In genomic region chr14:84064296-84064695, GRCh38 we compare ENCODE assay signal across 27 cellular contexts.
"Had no signal": no experiment of that assay in that cellular context is flagged by ENCODE, and none has a peak within 500 bp of the region (broad histone marks: within the 10 kb centered on the region; RNA-seq: fewer than 3 reads in every experiment).

No MANE protein-coding gene starts in this region.

- H3K4me3 ChIP-seq: ascending aorta, PC-9 had no signal

- H3K4me1 ChIP-seq: ascending aorta had no signal

- ATAC-seq: activated CD8-positive, alpha-beta T cell treated with anti-CD3 and anti-CD28 coated beads for 36 hours; activated T-cell treated with anti-CD3 and anti-CD28 coated beads, Interleukin-2, amount 50 U/mL, for 72 hours; Right ventricle myocardium inferior had no signal

- H3K4me3 Mint-ChIP-seq: activated CD4-positive, alpha-beta T cell treated with anti-CD3 and anti-CD28 coated beads, Interleukin-2, amount 10 ng/mL, durations not matched to agents 24 days and 14 days; activated CD8-positive, alpha-beta T cell treated with anti-CD3 and anti-CD28 coated beads for 36 hours; activated naive CD4-positive, alpha-beta T cell treated with anti-CD3 and anti-CD28 coated beads, Interleukin-2, amount 50 U/mL, for 24 hours; activated naive CD8-positive, alpha-beta T cell treated with anti-CD3 and anti-CD28 coated beads, Interleukin-2, amount 10 ng/mL, durations not matched to agents 7 days and 5 days; activated T-cell treated with anti-CD3 and anti-CD28 coated beads, Interleukin-2, amount 50 U/mL, for 72 hours; T-helper 1 cell treated with Interleukin-12 subunit alpha and Interleukin-12 subunit beta and Interleukin-4 antibody, amounts not matched to agents 30 μg/mL and 1 μg/mL, for 36 hours; T-helper 2 cell treated with Interferon-gamma antibody and Interleukin-4, amounts not matched to agents 5 μg/mL and 100 μg/mL, for 36 hours had no signal

- H3K27ac ChIP-seq: ascending aorta, KMS-11, PC-9, RWPE1 had no signal

- H3K27me3 ChIP-seq: ascending aorta had no signal

- H3K4me1 Mint-ChIP-seq: activated CD4-positive, alpha-beta T cell treated with anti-CD3 and anti-CD28 coated beads, Interleukin-2, amount 10 ng/mL, durations not matched to agents 24 days and 14 days; activated naive CD4-positive, alpha-beta T cell treated with anti-CD3 and anti-CD28 coated beads, Interleukin-2, amount 50 U/mL, for 24 hours; activated naive CD8-positive, alpha-beta T cell treated with anti-CD3 and anti-CD28 coated beads, Interleukin-2, amount 10 ng/mL, durations not matched to agents 7 days and 5 days had no signal

- H3K36me3 ChIP-seq: ascending aorta had no signal

- H3K9me3 Mint-ChIP-seq: T-helper 1 cell treated with Interleukin-12 subunit alpha and Interleukin-12 subunit beta and Interleukin-4 antibody, amounts not matched to agents 30 μg/mL and 1 μg/mL, for 36 hours had no signal

- DNase-seq: activated CD4-positive, alpha-beta T cell treated with anti-CD3 and anti-CD28 coated beads, Interleukin-2, amount 10 ng/mL, durations not matched to agents 24 days and 14 days; activated CD4-positive, alpha-beta T cell treated with anti-CD3 and anti-CD28 coated beads, Interleukin-2, amount 50 U/mL, for 4 hours; activated CD8-positive, alpha-beta T cell treated with anti-CD3 and anti-CD28 coated beads for 36 hours; activated gamma-delta T cell; activated naive CD4-positive, alpha-beta T cell treated with Interleukin-2 at 50 U/mL for 16 hours; activated naive CD8-positive, alpha-beta T cell treated with anti-CD3 and anti-CD28 coated beads, Interleukin-2, amount 10 ng/mL, durations not matched to agents 7 days and 5 days; activated T-cell treated with anti-CD3 and anti-CD28 coated beads, Interleukin-2, amount 50 U/mL, for 1 hour; activated T-cell treated with anti-CD3 and anti-CD28 coated beads, Interleukin-2, amount 50 U/mL, for 72 hours; amygdala; MM.1S; MV-4-11; NCI-H1092; NCI-H1436 treated with DMSO at 0.1 percent for 48 hours; NCI-H1694 treated with DMSO at 0.1 percent for 48 hours; NCI-H2029; NCI-H345; NCI-H524 treated with DMSO at 0.1 percent for 48 hours; PC-9; SIG-M5 had no signal

- H3K9me3 ChIP-seq: ascending aorta had no signal

- H3K27ac Mint-ChIP-seq: activated CD4-positive, alpha-beta T cell treated with anti-CD3 and anti-CD28 coated beads, Interleukin-2, amount 10 ng/mL, durations not matched to agents 24 days and 14 days; activated CD8-positive, alpha-beta T cell treated with anti-CD3 and anti-CD28 coated beads for 36 hours; activated naive CD4-positive, alpha-beta T cell treated with anti-CD3 and anti-CD28 coated beads, Interleukin-2, amount 50 U/mL, for 24 hours; activated naive CD8-positive, alpha-beta T cell treated with anti-CD3 and anti-CD28 coated beads, Interleukin-2, amount 10 ng/mL, durations not matched to agents 7 days and 5 days; activated T-cell treated with anti-CD3 and anti-CD28 coated beads, Interleukin-2, amount 50 U/mL, for 72 hours; activated T-helper 2 cell treated with anti-CD3 and anti-CD28 coated beads, Interferon-gamma antibody, Interleukin-2, Interleukin-4, amounts not matched to agents 10 μg/mL and 5 μg/mL and 100 μg/mL, durations not matched to agents 14 hours and 24 hours and 36 hours; T-helper 1 cell treated with Interleukin-12 subunit alpha and Interleukin-12 subunit beta and Interleukin-4 antibody, amounts not matched to agents 30 μg/mL and 1 μg/mL, for 36 hours; T-helper 2 cell treated with Interferon-gamma antibody and Interleukin-4, amounts not matched to agents 5 μg/mL and 100 μg/mL, for 36 hours had no signal

- H3K36me3 Mint-ChIP-seq: activated naive CD4-positive, alpha-beta T cell treated with anti-CD3 and anti-CD28 coated beads, Interleukin-2, amount 50 U/mL, for 24 hours; activated naive CD8-positive, alpha-beta T cell treated with anti-CD3 and anti-CD28 coated beads, Interleukin-2, amount 10 ng/mL, durations not matched to agents 7 days and 5 days had no signal

- H3K27me3 Mint-ChIP-seq: activated CD4-positive, alpha-beta T cell treated with anti-CD3 and anti-CD28 coated beads, Interleukin-2, amount 10 ng/mL, durations not matched to agents 24 days and 14 days; activated CD8-positive, alpha-beta T cell treated with anti-CD3 and anti-CD28 coated beads for 36 hours; activated naive CD4-positive, alpha-beta T cell treated with anti-CD3 and anti-CD28 coated beads, Interleukin-2, amount 50 U/mL, for 24 hours; activated naive CD8-positive, alpha-beta T cell treated with anti-CD3 and anti-CD28 coated beads, Interleukin-2, amount 10 ng/mL, durations not matched to agents 7 days and 5 days had no signal
